8 cellular contexts compared by ENCODE assay signal in the genomic region with DNA sequence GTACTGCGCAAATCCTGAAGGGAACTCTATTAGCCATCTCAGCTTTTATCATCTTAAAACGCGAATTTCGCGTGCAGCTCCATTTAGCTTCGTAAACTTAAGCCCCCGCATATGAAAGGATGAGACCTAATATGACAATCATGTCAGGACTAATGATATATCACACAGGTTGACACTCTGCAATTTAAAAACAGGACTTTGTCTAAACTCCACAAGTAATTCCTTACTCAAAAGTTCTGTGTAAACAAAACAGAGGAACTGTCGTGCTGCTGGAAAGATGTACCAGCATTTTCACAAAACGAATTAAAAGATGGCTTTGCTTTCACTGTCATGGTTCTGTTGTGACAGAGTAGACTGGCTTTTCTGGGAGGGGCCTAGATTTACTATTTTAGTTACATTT. TPM values are rescaled to one million over a fixed set of nuclear protein-coding genes. Genes with fewer than 3 reads are reported as not detected.
DNase-seq lines count a peak whose midpoint lies in the region; TF ChIP-seq lines count a peak whose summit lies in the region.

No MANE protein-coding gene starts in this region.

- peak overlapping the region; percentile 100 for H3K4me2 ChIP-seq in SU-DHL-6 (ENCODE audit: low read depth, low read length, poor library complexity, severe bottlenecking)
- H3K4me2 ChIP-seq in fibroblast of lung (ENCODE audit: extremely low read depth, insufficient read depth, low read length) = peak overlapping the region; percentile 39

- H3K9me3 ChIP-seq in SU-DHL-6 (ENCODE audit: insufficient read depth, low read length) (no peaks in the 10 kb centered on the region), fibroblast of lung (ENCODE audit: control insufficient read depth, insufficient read depth, low read depth, low read length) (no peaks in the 10 kb centered on the region)

- H3K36me3 ChIP-seq in SU-DHL-6 (ENCODE audit: low read length) (peaks cover 12% of the 10 kb centered on the region; the same call in 1 of the 2 replicates), fibroblast of lung (ENCODE audit: control insufficient read depth, insufficient read depth, low read length) (no peaks in the 10 kb centered on the region)

- no peaks in the 10 kb centered on the region for H3K9me2 ChIP-seq in SU-DHL-6 (replicated peaks; ENCODE audit: insufficient read depth, low read length)

- H3K4me1 ChIP-seq in fibroblast of lung (ENCODE audit: control insufficient read depth, extremely low read depth, insufficient read depth, low read length) = no peaks in the 10 kb centered on the region

- no peak for TF ChIP-seq CTCF in GM12865 (IDR thresholded peaks at IDR 0.05; ENCODE audit: insufficient read depth, low read depth, low read length, missing control alignments)
- TF ChIP-seq CTCF in SU-DHL-6 (IDR thresholded peaks at IDR 0.05; ENCODE audit: insufficient read depth, low read length, poor library complexity, severe bottlenecking) = no peak
- no peak for TF ChIP-seq CTCF in fibroblast of lung (conservative IDR thresholded peaks at IDR 0.05 in 1 of 2, IDR thresholded peaks at IDR 0.05 in 1 of 2; ENCODE audit: low read depth in 1 of 2, low read length in 2 of 2)

- H4K20me1 ChIP-seq in SU-DHL-6 (ENCODE audit: low read depth, low read length) = no peaks in the 10 kb centered on the region
- H4K20me1 ChIP-seq in fibroblast of lung (ENCODE audit: control insufficient read depth, extremely low read depth, insufficient read depth, low read length) = no peaks in the 10 kb centered on the region

- H3K4me3 ChIP-seq in GM12865 (ENCODE audit: low read depth, low read length) = peak overlapping the region; percentile 92
- peak overlapping the region; percentile 97 for H3K4me3 ChIP-seq in SU-DHL-6 (ENCODE audit: insufficient read depth, low read length, poor library complexity, severe bottlenecking)
- peak overlapping the region in 2 of 4 experiments; percentile 59 to 83 for H3K4me3 ChIP-seq in fibroblast of lung (replicated peaks in 1 of 4; ENCODE audit: control extremely low read depth in 1 of 4, insufficient read depth in 1 of 4, low read depth in 3 of 4, low read length in 4 of 4)

- H2AFZ ChIP-seq in SU-DHL-6 (ENCODE audit: low read depth, low read length, severe bottlenecking) (no peak overlapping the region), fibroblast of lung (ENCODE audit: low read length) (no peak overlapping the region)

- H3K79me2 ChIP-seq in SU-DHL-6 (ENCODE audit: insufficient read depth, low read length) (peaks cover 6% of the 10 kb centered on the region), fibroblast of lung (ENCODE audit: control insufficient read depth, insufficient read depth, low read length) (no peaks in the 10 kb centered on the region)

- DNase-seq in GM12865 (ENCODE audit: low read depth) = no peak
- peak in 1 of 2 donors; percentile 10 for DNase-seq in fibroblast of lung (ENCODE audit: low read depth in 2 of 2)
- DNase-seq in putamen (ENCODE audit: low spot score) = peak; percentile 32
- no peak for DNase-seq in hepatic stellate cell (ENCODE audit: low spot score)
- no peak for DNase-seq in activated gamma-delta T cell (lab: John Stamatoyannopoulos, UW)
- no peak for DNase-seq in stimulated activated naive CD4-positive, alpha-beta T cell (lab: John Stamatoyannopoulos, UW)
- DNase-seq in T1000 (lab: John Stamatoyannopoulos, UW) = no peak

- peaks cover 35% of the 10 kb centered on the region for H3F3A ChIP-seq in SU-DHL-6 (ENCODE audit: insufficient read depth)

- peak overlapping the region; percentile 96 for H3K9ac ChIP-seq in SU-DHL-6 (ENCODE audit: low read length)
- no peak overlapping the region for H3K9ac ChIP-seq in fibroblast of lung (ENCODE audit: insufficient read depth, low read length)

- no peaks in the 10 kb centered on the region for H3K27me3 ChIP-seq in SU-DHL-6 (ENCODE audit: low read length)
- H3K27me3 ChIP-seq in fibroblast of lung (ENCODE audit: control insufficient read depth, insufficient read depth, low read length) = no peaks in the 10 kb centered on the region

- H3K27ac ChIP-seq in SU-DHL-6 (ENCODE audit: low read depth, low read length) (no peak overlapping the region), fibroblast of lung (ENCODE audit: insufficient read depth, low read length) (no peak overlapping the region)

RNA-seq across cellular contexts. Expression of a gene that starts 0.7 kb away (rescaled TPM):
- 8.9 and 11.3 TPM in 2 replicates for total RNA-seq in fibroblast of lung
- polyA plus RNA-seq in fibroblast of lung = 5.5 and 6.9 TPM in 2 replicates
- polyA plus RNA-seq in fibroblast of lung (2012) = 5.5 and 5.6 TPM in 2 replicates
- polyA minus RNA-seq in fibroblast of lung (ENCODE audit: low replicate concordance) = 2.4 TPM in 1 of 2 replicates, not detected in the other

RNA-seq across cellular contexts. Expression of a gene that starts 0.9 kb away (rescaled TPM):
- 6.8 and 7.2 TPM in 2 replicates for total RNA-seq in fibroblast of lung
- 1.2 and 2.0 TPM in 2 replicates for polyA plus RNA-seq in fibroblast of lung
- 3.2 and 6.4 TPM in 2 replicates for polyA plus RNA-seq in fibroblast of lung (2012)
- 0.75 TPM in 1 of 2 replicates, not detected in the other for polyA minus RNA-seq in fibroblast of lung (ENCODE audit: low replicate concordance)
